In the genomic region with DNA sequence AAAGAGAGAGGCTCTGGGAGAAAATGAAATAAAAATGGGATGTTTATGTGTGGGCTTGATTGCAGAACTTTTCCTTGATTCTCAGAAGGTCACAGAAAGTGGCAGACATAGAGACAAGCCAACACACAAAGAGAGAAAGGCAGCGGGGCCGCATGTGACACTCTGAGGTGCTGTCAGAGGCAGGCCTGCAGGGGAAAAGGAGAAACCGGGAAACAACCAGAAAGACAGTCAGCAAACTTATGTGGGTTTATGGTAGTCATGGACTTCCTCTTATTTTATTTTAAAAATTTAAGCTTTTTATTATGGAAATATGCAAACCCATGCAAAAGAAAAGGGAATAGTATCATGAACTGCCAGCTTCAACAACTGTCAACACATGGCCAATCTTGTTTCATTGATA, we compare ENCODE assay signal across 23 cellular contexts. TPM values are rescaled to one million over a fixed set of nuclear protein-coding genes. Genes with fewer than 3 reads are reported as not detected.
"Had no signal": no experiment of that assay in that cellular context is flagged by ENCODE, and none has a peak within 500 bp of the region (broad histone marks: within the 10 kb centered on the region; RNA-seq: fewer than 3 reads in every experiment).

No MANE protein-coding gene starts in this region.

- H3K9me3 ChIP-seq: lower lobe of right lung, prostate gland, right atrium auricular region, sigmoid colon, stomach, testis, tibial artery had no signal

- H3K27me3 ChIP-seq: dorsolateral prefrontal cortex, right atrium auricular region, sigmoid colon, stomach, testis, tibial artery had no signal

- H3K4me3 ChIP-seq: dorsolateral prefrontal cortex, lower lobe of right lung, prostate gland, right atrium auricular region, sigmoid colon, stomach, testis, tibial artery had no signal

- H3K27ac ChIP-seq: dorsolateral prefrontal cortex, lower lobe of right lung, prostate gland, right atrium auricular region, sigmoid colon, stomach, testis, tibial artery had no signal

- ATAC-seq: left ventricle myocardium superior; lower lobe of right lung; naive thymus-derived CD8-positive, alpha-beta T cell; stimulated activated effector memory CD8-positive, alpha-beta T cell treated with anti-CD3 and anti-CD28 coated beads, Interleukin-12 subunit alpha, Interleukin-12 subunit beta, amount 100 ng/mL, for 72 hours had no signal

- H3K4me1 ChIP-seq: prostate gland, right atrium auricular region, sigmoid colon, testis, tibial artery had no signal

- H3K36me3 ChIP-seq: lower lobe of right lung, prostate gland, right atrium auricular region, sigmoid colon, stomach, tibial artery had no signal

- DNase-seq: cortex of kidney; dorsolateral prefrontal cortex; effector CD4-positive, alpha-beta T cell; hypothalamus; immature natural killer cell; left ventricle myocardium superior; lower lobe of right lung; naive thymus-derived CD8-positive, alpha-beta T cell; nephron progenitor cell; nucleus accumbens; sigmoid colon; stimulated activated CD4-positive, alpha-beta T cell treated with anti-CD3 and anti-CD28 coated beads, Interleukin-2, amount 100 ng/mL, for 24 hours; stimulated activated CD4-positive, alpha-beta T cell treated with anti-CD3 and anti-CD28 coated beads, Interleukin-4, amount 100 ng/mL, for 24 hours; stimulated activated naive CD4-positive, alpha-beta T cell treated with Interleukin-2 at 50 U/mL for 16 hours; stomach; testis; tibial artery had no signal

RNA-seq across cellular contexts. Expression of a gene that starts 16.3 kb away (rescaled TPM):
- total RNA-seq: fibroblast of villous mesenchyme; left ventricle myocardium superior; mesenteric fat pad; naive thymus-derived CD8-positive, alpha-beta T cell; subcutaneous adipose tissue had no signal
